11 cellular contexts compared by ENCODE assay signal in genomic region chr12:48965447-48965846, GRCh38.
DNase-seq lines count a peak whose midpoint lies in the region; ATAC-seq and TF ChIP-seq lines count a peak whose summit lies in the region.
"Had no signal": no experiment of that assay in that cellular context is flagged by ENCODE, and none has a peak within 500 bp of the region (broad histone marks: within the 10 kb centered on the region; RNA-seq: fewer than 3 reads in every experiment).

No MANE protein-coding gene starts in this region.

- no peak overlapping the region for H3K27ac Mint-ChIP-seq in nephron

- peak; percentile 45 for TF ChIP-seq RAD21 in Ishikawa (IDR thresholded peaks at IDR 0.05; ENCODE audit: low read depth)

- no peak overlapping the region for H3K4me3 Mint-ChIP-seq in nephron

- DNase-seq in D341Med (ENCODE audit: low spot score) (peak; percentile 50), cardiac fibroblast (ENCODE audit: low read depth in 2 of 2) (no peak), COLO668 (lab: John Stamatoyannopoulos, UW; ENCODE audit: unreplicated experiment) (no peak)
- DNase-seq: activated CD4-positive, alpha-beta T cell treated with anti-CD3 and anti-CD28 coated beads, Interleukin-2, amount 50 U/mL, for 4 hours; aorta; NCI-H1048 had no signal

- peaks cover 10% of the 10 kb centered on the region for H3K4me1 Mint-ChIP-seq in nephron

- H3K4me3 ChIP-seq in cardiac fibroblast (replicated peaks in 1 of 2; ENCODE audit: low read depth in 2 of 2, low read length in 2 of 2), result no peak overlapping the region

- no peak for TF ChIP-seq EP300 in Ishikawa (IDR thresholded peaks at IDR 0.05; ENCODE audit: borderline replicate concordance)

- H3K36me3 Mint-ChIP-seq in nephron (ENCODE audit: low read depth), result no peaks in the 10 kb centered on the region

- TF ChIP-seq CTCF in cardiac fibroblast (IDR thresholded peaks at IDR 0.05; ENCODE audit: low read depth, low read length) (peak; percentile 40), nephron (IDR thresholded peaks at IDR 0.05; ENCODE audit: unreplicated experiment in 3 of 3) (peak in 2 of 3 experiments; percentile 24 to 44)

- H3K9me3 Mint-ChIP-seq in nephron, result no peaks in the 10 kb centered on the region

- ATAC-seq in HG02884 (IDR thresholded peaks at IDR 0.05; ENCODE audit: unreplicated experiment) (no peak), GM18520 (IDR thresholded peaks at IDR 0.05; ENCODE audit: unreplicated experiment) (no peak), GM21737 (IDR thresholded peaks at IDR 0.05; ENCODE audit: unreplicated experiment) (no peak)

- H3K27me3 Mint-ChIP-seq in nephron (ENCODE audit: low read depth), result peaks cover 56% of the 10 kb centered on the region

TF ChIP-seq in Ishikawa, 13 proteins besides CTCF, POLR2A, EP300 and RAD21:
- TF ChIP-seq NFIC (IDR thresholded peaks at IDR 0.05) (no peak), YY1 (IDR thresholded peaks at IDR 0.05; ENCODE audit: low read depth) (no peak), FOXM1 (IDR thresholded peaks at IDR 0.05; ENCODE audit: borderline replicate concordance, low read depth) (no peak)
